ENCODE assay signal across 8 cellular contexts in the genomic region with DNA sequence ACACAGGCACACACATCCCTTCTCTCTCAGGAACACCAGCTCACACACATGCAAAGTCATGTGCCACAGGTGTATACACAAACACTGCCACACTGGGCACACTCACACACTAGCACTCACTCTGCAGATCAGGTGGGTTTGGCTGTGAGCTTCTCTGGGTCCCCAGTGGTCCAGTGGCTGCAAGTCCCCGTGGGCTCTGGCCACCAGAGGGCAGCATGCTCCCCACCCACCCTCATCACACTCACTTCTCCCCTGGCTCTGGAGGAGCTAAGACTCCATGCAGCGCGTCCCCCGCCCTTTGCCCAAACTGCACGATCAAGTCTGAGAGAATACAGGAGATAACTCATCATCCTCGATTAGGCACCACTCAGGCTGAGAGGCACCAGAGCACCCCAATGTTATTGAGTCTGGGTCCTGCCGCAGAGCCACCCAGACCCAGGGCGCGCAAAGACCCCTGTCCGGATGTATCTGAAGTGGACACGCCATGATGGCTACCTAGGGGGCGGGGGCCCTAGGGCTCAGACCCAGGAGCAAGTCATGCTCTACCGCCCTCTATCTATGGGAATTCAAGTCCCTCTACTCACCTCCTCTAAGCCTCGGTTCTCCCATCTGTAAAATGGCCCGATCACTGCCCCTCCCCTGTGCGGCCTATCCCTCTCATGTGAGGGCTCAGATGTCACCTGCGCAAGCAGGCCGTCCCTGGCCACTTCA.
DNase-seq lines count a peak whose midpoint lies in the region; ATAC-seq and TF ChIP-seq lines count a peak whose summit lies in the region.

No MANE protein-coding gene starts in this region.

- DNase-seq in GM10266 (ENCODE audit: extremely low spot score) (peak; percentile 80), NCI-H1092 treated with DMSO at 0.1 percent for 48 hours (lab: John Stamatoyannopoulos, UW) (peak; percentile 41), T-helper 2 cell (peak; percentile 5 to 59 (median 39)), anterior cingulate cortex (lab: John Stamatoyannopoulos, UW) (peak in 34 of 58 donors; percentile 3 to 71 (median 16)), hypothalamus (lab: John Stamatoyannopoulos, UW) (peak in 31 of 51 donors; percentile 2 to 61 (median 21))
- DNase-seq in stimulated activated CD4-positive, alpha-beta T cell treated with anti-CD3 and anti-CD28 coated beads, Interleukin-12 subunit alpha, Interleukin-12 subunit beta, amount 100 ng/mL, for 4 hours: peak; percentile 61

- peak; percentile 78 for TF ChIP-seq CTCF in GM10266 (IDR thresholded peaks at IDR 0.05; ENCODE audit: control insufficient read depth, insufficient read depth, low read depth, missing control alignments)

- ATAC-seq in GM18511 (IDR thresholded peaks at IDR 0.05; ENCODE audit: unreplicated experiment) (no peak), GM18873 (IDR thresholded peaks at IDR 0.05; ENCODE audit: low FRiP score, unreplicated experiment) (no peak)

Comparison
In these comparisons a context has a peak if more than half of its experiments do, and no peak if none do; other contexts are left out.
1. DNase-seq: peak in every context shown above with its lines; median percentile 80 in GM10266; 61 in stimulated activated CD4-positive, alpha-beta T cell treated with anti-CD3 and anti-CD28 coated beads, Interleukin-12 subunit alpha, Interleukin-12 subunit beta, amount 100 ng/mL, for 4 hours; 41 in NCI-H1092 treated with DMSO at 0.1 percent for 48 hours; 39 in T-helper 2 cell; 21 in hypothalamus; 16 in anterior cingulate cortex.